8 cellular contexts compared by ENCODE assay signal in genomic region chr4:138242076-138242829, GRCh38. TPM values are rescaled to one million over a fixed set of nuclear protein-coding genes. Genes with fewer than 3 reads are reported as not detected.
DNase-seq lines count a peak whose midpoint lies in the region; ATAC-seq, FAIRE-seq and TF ChIP-seq lines count a peak whose summit lies in the region.

SLC7A11 (minus strand) TSS chr4:138242349; CDS start chr4:138242069, 280 bp downstream.

- H3K4me1 Mint-ChIP-seq in CD8-positive, alpha-beta memory T cell = peaks cover 8 to 12% (median 8%) of the 10 kb centered on the region in 3 donors

- CTCF ChIA-PET in CD8-positive, alpha-beta memory T cell (lab: Charles Lee) = interaction anchor here (1.2 kb wide), 1 partner anchor 9 kb away, joined by 3 read pairs; no protein-coding TSS in a partner anchor

- H3K27me3 ChIP-seq in CD8-positive, alpha-beta memory T cell (ENCODE audit: insufficient read depth, low read length, poor library complexity, severe bottlenecking) = no peaks in the 10 kb centered on the region
- H3K27me3 ChIP-seq in stomach = no peaks in the 10 kb centered on the region

- H3K4me1 ChIP-seq in CD8-positive, alpha-beta memory T cell (ENCODE audit: insufficient read depth, low read length) = peaks cover 7% of the 10 kb centered on the region
- H3K4me1 ChIP-seq in mucosa of descending colon (ENCODE audit: low read depth) (no peaks in the 10 kb centered on the region), stomach (peaks cover 0 to 12% (median 6%) of the 10 kb centered on the region in 4 donors)

- peak in 1 of 4 donors; percentile 67 for TF ChIP-seq POLR2A in stomach (IDR thresholded peaks at IDR 0.05)

- H3K27ac Mint-ChIP-seq in CD8-positive, alpha-beta memory T cell = peak within 1 kb of the TSS in 5 of 8 donors; percentile 5 to 81 (median 70)

- peak; percentile 8 for TF ChIP-seq CTCF in mucosa of descending colon (IDR thresholded peaks at IDR 0.05)
- no peak for TF ChIP-seq CTCF in stomach (IDR thresholded peaks at IDR 0.05)

- peak; percentile 95 for FAIRE-seq in GM19239 (lab: Jason Lieb, UNC)

- POLR2A ChIA-PET in CD8-positive, alpha-beta memory T cell (lab: Charles Lee) = no interaction called here

- peak within 1 kb of the TSS; percentile 58 to 83 (median 77) for H3K4me3 Mint-ChIP-seq in CD8-positive, alpha-beta memory T cell

- TF ChIP-seq EP300 in stomach (IDR thresholded peaks at IDR 0.05) = no peak

- 4 to 12% (median 9%) methylated on average over 12 of the region's 12 CpGs for WGBS in stomach, 5 donors

- peak; percentile 99 for ATAC-seq in HG03378 (IDR thresholded peaks at IDR 0.05; ENCODE audit: unreplicated experiment)
- peak; percentile 98 for ATAC-seq in mucosa of descending colon

- peak within 1 kb of the TSS; percentile 66 for H3K27ac ChIP-seq in CD8-positive, alpha-beta memory T cell (ENCODE audit: low read depth, low read length)
- H3K27ac ChIP-seq in stomach = peak within 1 kb of the TSS; percentile 66 to 81 (median 72)

- no peaks in the 10 kb centered on the region for H3K27me3 Mint-ChIP-seq in CD8-positive, alpha-beta memory T cell

- no peaks in the 10 kb centered on the region for H3K9me3 ChIP-seq in CD8-positive, alpha-beta memory T cell (ENCODE audit: low read length)
- H3K9me3 ChIP-seq in mucosa of descending colon (no peaks in the 10 kb centered on the region), stomach (no peaks in the 10 kb centered on the region)

- peak in 4 of 5 donors; percentile 2 to 52 (median 38) for DNase-seq in CD8-positive, alpha-beta memory T cell
- DNase-seq in GM19239 (ENCODE audit: insufficient read length, low spot score) (peak; percentile 25), NCI-H345 treated with DMSO at 0.1 percent for 48 hours (lab: John Stamatoyannopoulos, UW; ENCODE audit: unreplicated experiment) (peak; percentile 74), epidermal melanocyte (ENCODE audit: insufficient read length, low spot score) (peak; percentile 54), mucosa of descending colon (peak; percentile 64 to 79 (median 71)), stomach (peak; percentile 78)
- peak; percentile 1 to 3 for DNase-seq in activated CD4-positive, alpha-beta T cell treated with anti-CD3 and anti-CD28 coated beads, Interleukin-2, amount 50 U/mL, for 4 hours

- peaks cover 0 to 5% (median 3%) of the 10 kb centered on the region in 5 donors for H3K9me3 Mint-ChIP-seq in CD8-positive, alpha-beta memory T cell

- no peaks in the 10 kb centered on the region for H3K36me3 ChIP-seq in CD8-positive, alpha-beta memory T cell (ENCODE audit: insufficient read depth, low read length)
- H3K36me3 ChIP-seq in mucosa of descending colon (ENCODE audit: low read depth) (no peaks in the 10 kb centered on the region), stomach (no peaks in the 10 kb centered on the region)

- intact Hi-C loops in mucosa of descending colon (cut with DNase I, micrococcal nuclease) (no loop called here), stomach (cut with DNase I; ENCODE audit: low total_unique reads) (no loop called here)

- no peaks in the 10 kb centered on the region for H3K36me3 Mint-ChIP-seq in CD8-positive, alpha-beta memory T cell

- H3K4me3 ChIP-seq in CD8-positive, alpha-beta memory T cell (ENCODE audit: low read length) = peak within 1 kb of the TSS; percentile 42
- peak within 1 kb of the TSS; percentile 6 for H3K4me3 ChIP-seq in mucosa of descending colon
- peak within 1 kb of the TSS; percentile 20 to 46 (median 32) for H3K4me3 ChIP-seq in stomach

RNA-seq across cellular contexts. Expression of gene SLC7A11, which starts in this region (rescaled TPM):
- 1 to 10 TPM in 1 of 2 experiments, under 1 TPM in 1; 0.77 to 1.5 TPM for total RNA-seq in CD8-positive, alpha-beta memory T cell
- polyA plus RNA-seq in CD8-positive, alpha-beta memory T cell = not detected
- 1 to 10 TPM in 2 of 3 donors, under 1 TPM in 1; 0.70 to 2.9 (median 1.5) TPM for total RNA-seq in mucosa of descending colon
- 10 to 100 TPM in 1 of 5 donors, 1 to 10 TPM in 3, not detected in 1; 2.3 to 15.8 (median 5.6) TPM for total RNA-seq in stomach
- 1 to 10 TPM in 1 of 3 donors, under 1 TPM in 2; 0.50 to 1.5 (median 0.88) TPM for polyA plus RNA-seq in stomach

Comparison
In these comparisons a context has a peak if more than half of its experiments do, and no peak if none do; other contexts are left out.
1. Peak in every context shown above with its lines: DNase-seq, ATAC-seq, H3K4me3 ChIP-seq and H3K27ac ChIP-seq.
2. DNase-seq: peak in every context shown above with its lines; median percentile 78 in stomach; 74 in NCI-H345 treated with DMSO at 0.1 percent for 48 hours; 71 in mucosa of descending colon; 54 in epidermal melanocyte; 38 in CD8-positive, alpha-beta memory T cell; 25 in GM19239; 2 in activated CD4-positive, alpha-beta T cell treated with anti-CD3 and anti-CD28 coated beads, Interleukin-2, amount 50 U/mL, for 4 hours.